In the genomic region with DNA sequence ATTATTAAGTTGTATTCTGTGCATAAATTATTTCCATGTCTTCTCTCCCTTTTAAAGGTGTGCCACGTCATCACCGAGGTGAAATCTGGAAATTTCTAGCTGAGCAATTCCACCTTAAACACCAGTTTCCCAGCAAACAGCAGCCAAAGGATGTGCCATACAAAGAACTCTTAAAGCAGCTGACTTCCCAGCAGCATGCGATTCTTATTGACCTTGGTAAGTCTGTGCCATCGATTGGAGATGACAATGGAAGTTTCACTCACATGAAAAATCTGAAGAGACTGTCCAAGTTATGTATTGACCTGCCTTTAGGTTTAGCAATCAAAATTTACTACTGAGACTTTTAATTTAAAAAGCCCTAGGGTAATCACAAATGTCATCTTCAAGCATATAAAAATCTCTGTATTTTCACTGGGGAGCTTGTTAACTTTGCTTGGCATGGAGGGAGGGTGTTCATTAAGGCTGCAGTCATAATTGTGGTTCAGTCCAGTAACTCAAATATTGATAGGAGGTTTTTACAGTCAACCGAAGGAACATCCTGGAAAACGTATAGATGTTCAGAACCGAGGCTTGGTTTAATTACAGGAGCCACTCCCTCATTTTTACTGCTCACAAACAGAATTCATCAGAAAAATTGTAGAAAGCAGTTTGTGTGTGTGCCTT, we compare ENCODE assay signal across 26 cellular contexts.
"Had no signal": no experiment of that assay in that cellular context is flagged by ENCODE, and none has a peak within 500 bp of the region (broad histone marks: within the 10 kb centered on the region; RNA-seq: fewer than 3 reads in every experiment).

No MANE protein-coding gene starts in this region.

- H3K27ac ChIP-seq: gastroesophageal sphincter, heart left ventricle, hepatocyte, lower lobe of right lung, neural progenitor cell, parathyroid adenoma, right atrium auricular region, testis, tibial artery, upper lobe of left lung had no signal

- H3K9me3 ChIP-seq: gastroesophageal sphincter, heart left ventricle, lower lobe of right lung, right atrium auricular region, testis, tibial artery, upper lobe of left lung had no signal

- H3K27me3 ChIP-seq: gastroesophageal sphincter, heart left ventricle, hepatocyte, neural progenitor cell, right atrium auricular region, testis, tibial artery, upper lobe of left lung had no signal

- H3K4me1 ChIP-seq: lower lobe of right lung, neural progenitor cell, parathyroid adenoma, right atrium auricular region had no signal

- DNase-seq: effector CD8-positive, alpha-beta T cell; endodermal cell; foreskin fibroblast; heart left ventricle; kidney glomerular epithelial cell; left ventricle myocardium superior; lower lobe of right lung; naive B cell; stimulated activated CD4-positive, alpha-beta T cell treated with anti-CD3 and anti-CD28 coated beads, Interleukin-12 subunit alpha, Interleukin-12 subunit beta, amount 100 ng/mL, for 4 hours; stimulated activated CD4-positive, alpha-beta T cell treated with anti-CD3 and anti-CD28 coated beads, Interleukin-1b, Interleukin-23, amount 100 ng/mL, for 48 hours; stimulated activated CD4-positive, alpha-beta T cell treated with anti-CD3 and anti-CD28 coated beads, Interleukin-4, amount 100 ng/mL, for 24 hours; stimulated activated naive CD8-positive, alpha-beta T cell treated with anti-CD3 and anti-CD28 coated beads, Interleukin-15, Interleukin-2, amounts not matched to agents 100 U/mL and 50 U/mL, for 24 hours; substantia nigra; testis; tibial artery; upper lobe of left lung had no signal

- ATAC-seq: esophagus mucosa; gastroesophageal sphincter; heart left ventricle; left ventricle myocardium superior; lower lobe of right lung; natural killer cell treated with Interleukin-12 subunit alpha and Interleukin-12 subunit beta and Interleukin-15 and Interleukin-18, amount 100 ng/mL, for 72 hours; sciatic nerve; stimulated activated effector memory CD8-positive, alpha-beta T cell treated with anti-CD3 and anti-CD28 coated beads, Interleukin-12 subunit alpha, Interleukin-12 subunit beta, amount 100 ng/mL, for 72 hours; stimulated activated naive CD8-positive, alpha-beta T cell treated with anti-CD3 and anti-CD28 coated beads, Interleukin-15, Interleukin-2, amounts not matched to agents 100 U/mL and 50 U/mL, for 24 hours had no signal

- H3K4me3 ChIP-seq: gastroesophageal sphincter, heart left ventricle, hepatocyte, lower lobe of right lung, neural progenitor cell, right atrium auricular region, smooth muscle cell, testis, tibial artery, upper lobe of left lung had no signal

- H3K36me3 ChIP-seq: neural progenitor cell had no signal
